In the genomic region with DNA sequence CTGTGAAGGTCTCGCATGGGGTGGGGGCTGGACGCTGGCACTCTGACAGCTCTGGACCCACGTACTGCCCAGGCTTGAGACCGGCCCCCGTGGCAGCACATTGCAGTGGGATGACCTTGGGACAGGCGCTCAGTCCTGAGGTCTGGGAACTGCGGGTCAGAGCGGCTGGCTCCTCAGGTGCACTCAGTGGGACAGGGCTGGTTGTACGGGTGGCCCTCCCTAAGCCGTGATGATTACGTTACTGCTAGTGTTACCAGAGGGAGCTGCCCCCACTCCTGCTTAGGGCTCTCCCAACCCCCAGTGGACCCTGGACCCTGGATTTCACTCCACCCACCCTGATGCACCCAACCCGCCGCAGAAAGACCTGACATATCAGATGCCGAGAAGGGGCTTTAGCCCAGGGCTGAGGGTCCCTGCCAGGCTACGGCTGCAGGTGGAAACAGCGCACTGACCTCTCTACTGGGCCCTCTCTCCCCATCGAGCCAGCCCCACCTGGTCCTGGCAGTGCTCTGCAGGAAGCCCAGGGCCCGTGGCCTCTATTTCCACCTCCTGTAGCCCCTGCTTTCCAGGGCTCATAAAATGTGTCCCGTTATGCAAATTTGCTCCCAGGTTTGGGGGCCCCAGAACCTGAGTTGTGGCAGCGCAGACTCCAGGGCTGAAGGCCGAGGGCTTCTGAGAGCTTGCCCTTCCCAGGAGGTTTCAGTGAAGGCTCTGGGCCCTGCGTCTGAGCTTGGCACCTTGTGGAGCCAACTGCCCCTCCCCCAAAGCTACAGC, we compare ENCODE assay signal across 3 cellular contexts.
TF ChIP-seq lines count a peak whose summit lies in the region.

No MANE protein-coding gene starts in this region.

TF ChIP-seq in GM23338, 12 proteins besides CTCF, POLR2A, EP300 and RAD21 (continues in another document):
- no peak for TF ChIP-seq JUNB (IDR thresholded peaks at IDR 0.05; ENCODE audit: unreplicated experiment)
- TF ChIP-seq ZNF462 (CRISPR knock-in tag; IDR thresholded peaks at IDR 0.05): no peak
- no peak for TF ChIP-seq NANOG (IDR thresholded peaks at IDR 0.05; ENCODE audit: borderline replicate concordance)
- no peak for TF ChIP-seq EZH2 (IDR thresholded peaks at IDR 0.05; ENCODE audit: low read depth, unreplicated experiment)
- no peak for TF ChIP-seq POLR2AphosphoS5 (IDR thresholded peaks at IDR 0.05; ENCODE audit: low read depth)
- TF ChIP-seq ZNF114 (CRISPR knock-in tag; IDR thresholded peaks at IDR 0.05): no peak
- no peak for TF ChIP-seq ZNF331 (CRISPR knock-in tag; IDR thresholded peaks at IDR 0.05; ENCODE audit: low read depth)

TF ChIP-seq in H1, 55 proteins besides CTCF, POLR2A, EP300 and RAD21:
- TF ChIP-seq RXRA (IDR thresholded peaks at IDR 0.05; ENCODE audit: insufficient read depth, low read depth, low read length) (no peak), ZNF274 (IDR thresholded peaks at IDR 0.05; ENCODE audit: borderline replicate concordance, extremely low read depth, low read length) (no peak), CEBPB (IDR thresholded peaks at IDR 0.05; ENCODE audit: low read depth, low read length) (no peak), POLR2AphosphoS5 (IDR thresholded peaks at IDR 0.05; ENCODE audit: low read depth, low read length) (no peak), CHD2 (IDR thresholded peaks at IDR 0.05; ENCODE audit: low read length) (no peak), SIN3A (conservative IDR thresholded peaks at IDR 0.05 in 1 of 2, IDR thresholded peaks at IDR 0.05 in 1 of 2; ENCODE audit: low read depth in 1 of 2, low read length in 2 of 2) (no peak), CBX5 (IDR thresholded peaks at IDR 0.05; ENCODE audit: low read depth, low read length) (no peak), JUND (IDR thresholded peaks at IDR 0.05; ENCODE audit: low read length) (no peak), JUN (IDR thresholded peaks at IDR 0.05; ENCODE audit: low read depth, low read length) (no peak), TBP (IDR thresholded peaks at IDR 0.05; ENCODE audit: low read depth, low read length) (no peak), SUZ12 (IDR thresholded peaks at IDR 0.05; ENCODE audit: low read length) (no peak), SRF (IDR thresholded peaks at IDR 0.05; ENCODE audit: low read depth, low read length) (no peak), SP4 (IDR thresholded peaks at IDR 0.05; ENCODE audit: low read length) (no peak), POU5F1 (IDR thresholded peaks at IDR 0.05; ENCODE audit: low read depth, low read length) (no peak), KDM1A (IDR thresholded peaks at IDR 0.05; ENCODE audit: borderline replicate concordance, low read length) (no peak), MAFK (IDR thresholded peaks at IDR 0.05; ENCODE audit: low read depth, low read length) (no peak)
- TF ChIP-seq, protein P1, sequence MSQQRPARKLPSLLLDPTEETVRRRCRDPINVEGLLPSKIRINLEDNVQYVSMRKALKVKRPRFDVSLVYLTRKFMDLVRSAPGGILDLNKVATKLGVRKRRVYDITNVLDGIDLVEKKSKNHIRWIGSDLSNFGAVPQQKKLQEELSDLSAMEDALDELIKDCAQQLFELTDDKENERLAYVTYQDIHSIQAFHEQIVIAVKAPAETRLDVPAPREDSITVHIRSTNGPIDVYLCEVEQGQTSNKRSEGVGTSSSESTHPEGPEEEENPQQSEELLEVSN (IDR thresholded peaks at IDR 0.05): no peak
- TF ChIP-seq, protein P2, sequence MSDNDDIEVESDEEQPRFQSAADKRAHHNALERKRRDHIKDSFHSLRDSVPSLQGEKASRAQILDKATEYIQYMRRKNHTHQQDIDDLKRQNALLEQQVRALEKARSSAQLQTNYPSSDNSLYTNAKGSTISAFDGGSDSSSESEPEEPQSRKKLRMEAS (IDR thresholded peaks at IDR 0.05): no peak
- TF ChIP-seq, protein P3, sequence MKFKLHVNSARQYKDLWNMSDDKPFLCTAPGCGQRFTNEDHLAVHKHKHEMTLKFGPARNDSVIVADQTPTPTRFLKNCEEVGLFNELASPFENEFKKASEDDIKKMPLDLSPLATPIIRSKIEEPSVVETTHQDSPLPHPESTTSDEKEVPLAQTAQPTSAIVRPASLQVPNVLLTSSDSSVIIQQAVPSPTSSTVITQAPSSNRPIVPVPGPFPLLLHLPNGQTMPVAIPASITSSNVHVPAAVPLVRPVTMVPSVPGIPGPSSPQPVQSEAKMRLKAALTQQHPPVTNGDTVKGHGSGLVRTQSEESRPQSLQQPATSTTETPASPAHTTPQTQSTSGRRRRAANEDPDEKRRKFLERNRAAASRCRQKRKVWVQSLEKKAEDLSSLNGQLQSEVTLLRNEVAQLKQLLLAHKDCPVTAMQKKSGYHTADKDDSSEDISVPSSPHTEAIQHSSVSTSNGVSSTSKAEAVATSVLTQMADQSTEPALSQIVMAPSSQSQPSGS (IDR thresholded peaks at IDR 0.05; ENCODE audit: low read length): no peak

TF ChIP-seq in SK-N-SH, 30 proteins besides CTCF, POLR2A, EP300 and RAD21:
- no peak for TF ChIP-seq JUND (IDR thresholded peaks at IDR 0.05)
- no peak for TF ChIP-seq EZH2phosphoT487 (IDR thresholded peaks at IDR 0.05; ENCODE audit: borderline replicate concordance, low read depth)
- no peak for TF ChIP-seq ZBTB33 (IDR thresholded peaks at IDR 0.05; ENCODE audit: borderline replicate concordance, low read depth)
- no peak for TF ChIP-seq PBX3 (IDR thresholded peaks at IDR 0.05)
- no peak for TF ChIP-seq FOXJ3 (CRISPR knock-in tag; IDR thresholded peaks at IDR 0.05)
- no peak for TF ChIP-seq SMC3 (IDR thresholded peaks at IDR 0.05; ENCODE audit: low read depth, low read length)
- TF ChIP-seq REST (IDR thresholded peaks at IDR 0.05; ENCODE audit: low read depth, low read length): no peak
- no peak for TF ChIP-seq POLR2AphosphoS5 (IDR thresholded peaks at IDR 0.05; ENCODE audit: low read depth, low read length)
- no peak for TF ChIP-seq TEAD4 (IDR thresholded peaks at IDR 0.05; ENCODE audit: borderline replicate concordance, insufficient read depth)
- TF ChIP-seq, protein P2 (IDR thresholded peaks at IDR 0.05; ENCODE audit: low read depth): no peak
- TF ChIP-seq NFIC (IDR thresholded peaks at IDR 0.05; ENCODE audit: borderline replicate concordance): no peak
- no peak for TF ChIP-seq FOSL2 (IDR thresholded peaks at IDR 0.05; ENCODE audit: borderline replicate concordance, low read depth)
- TF ChIP-seq RXRA (IDR thresholded peaks at IDR 0.05; ENCODE audit: borderline replicate concordance, low read depth): no peak
- TF ChIP-seq NRF1 (IDR thresholded peaks at IDR 0.05; ENCODE audit: low read depth, low read length): no peak
- no peak for TF ChIP-seq FOXM1 (IDR thresholded peaks at IDR 0.05; ENCODE audit: low read depth)
- TF ChIP-seq GATA2 (CRISPR knock-in tag; IDR thresholded peaks at IDR 0.05): no peak
- no peak for TF ChIP-seq SIN3A (IDR thresholded peaks at IDR 0.05; ENCODE audit: borderline replicate concordance, low read depth, low read length)
- no peak for TF ChIP-seq TCF12 (IDR thresholded peaks at IDR 0.05)
